1 cellular context compared by ENCODE assay signal in genomic region chrX:140526138-140526537, GRCh38.
TF ChIP-seq lines count a peak whose summit lies in the region.

No MANE protein-coding gene starts in this region.

TF ChIP-seq in WTC11, 78 proteins besides CTCF, POLR2A, EP300 and RAD21 (continued from another document):
- no peak for TF ChIP-seq E2F1 (CRISPR knock-in tag; IDR thresholded peaks at IDR 0.05)
- TF ChIP-seq ZNF671 (CRISPR knock-in tag; IDR thresholded peaks at IDR 0.05) = no peak
- no peak for TF ChIP-seq TCF7 (CRISPR knock-in tag; IDR thresholded peaks at IDR 0.05; ENCODE audit: low read depth)
- no peak for TF ChIP-seq IRF2 (CRISPR knock-in tag; IDR thresholded peaks at IDR 0.05; ENCODE audit: borderline replicate concordance, low read depth)
- TF ChIP-seq HMGA2 (CRISPR knock-in tag; IDR thresholded peaks at IDR 0.05) = no peak
- TF ChIP-seq TP53 (CRISPR knock-in tag; IDR thresholded peaks at IDR 0.05) = no peak
- no peak for TF ChIP-seq ELF4 (CRISPR knock-in tag; IDR thresholded peaks at IDR 0.05; ENCODE audit: low read depth)
- no peak for TF ChIP-seq ATF1 (CRISPR knock-in tag; IDR thresholded peaks at IDR 0.05)
- TF ChIP-seq ZNF416 (CRISPR knock-in tag; IDR thresholded peaks at IDR 0.05) = no peak
